Comparison of ENCODE assay signal across 19 cellular contexts in genomic region chrX:49070988-49071387, GRCh38.
"Had no signal": no experiment of that assay in that cellular context is flagged by ENCODE, and none has a peak within 500 bp of the region (broad histone marks: within the 10 kb centered on the region; RNA-seq: fewer than 3 reads in every experiment).

No MANE protein-coding gene starts in this region.

- H3K9me3 Mint-ChIP-seq: activated B cell treated with CpG ODN at 0.5 μM for 24 hours; activated CD4-positive, alpha-beta memory T cell treated with anti-CD3 and anti-CD28 coated beads for 36 hours; activated naive CD8-positive, alpha-beta T cell treated with anti-CD3 and anti-CD28 coated beads for 36 hours; effector memory CD8-positive, alpha-beta T cell; T-helper 1 cell treated with Interleukin-12 subunit alpha and Interleukin-12 subunit beta and Interleukin-4 antibody, amounts not matched to agents 30 μg/mL and 1 μg/mL, for 36 hours had no signal

- H3K27ac ChIP-seq: colonic mucosa, upper lobe of right lung had no signal

- ATAC-seq: activated CD8-positive, alpha-beta memory T cell treated with anti-CD3 and anti-CD28 coated beads, Interleukin-2, amount 10 ng/mL, durations not matched to agents 7 days and 5 days; effector memory CD8-positive, alpha-beta T cell had no signal

- H3K27ac Mint-ChIP-seq: activated B cell treated with CpG ODN at 0.5 μM for 24 hours; activated CD4-positive, alpha-beta memory T cell treated with anti-CD3 and anti-CD28 coated beads for 36 hours; activated CD8-positive, alpha-beta memory T cell treated with anti-CD3 and anti-CD28 coated beads, Interleukin-2, amount 10 ng/mL, durations not matched to agents 7 days and 5 days; activated naive CD8-positive, alpha-beta T cell treated with anti-CD3 and anti-CD28 coated beads for 36 hours; nephron progenitor cell had no signal

- H3K36me3 ChIP-seq: colonic mucosa, thoracic aorta, upper lobe of right lung had no signal

- H3K27me3 ChIP-seq: colonic mucosa, esophagus muscularis mucosa, upper lobe of right lung had no signal

- H3K4me1 ChIP-seq: colonic mucosa, upper lobe of right lung had no signal

- H3K4me3 ChIP-seq: colonic mucosa, thoracic aorta, upper lobe of right lung had no signal

- DNase-seq: activated B cell treated with CpG ODN at 0.5 μM for 24 hours; activated CD4-positive, alpha-beta memory T cell treated with anti-CD3 and anti-CD28 coated beads for 36 hours; activated CD4-positive, alpha-beta T cell treated with anti-CD3 and anti-CD28 coated beads for 4 hours; activated CD8-positive, alpha-beta memory T cell treated with anti-CD3 and anti-CD28 coated beads, Interleukin-2, amount 10 ng/mL, durations not matched to agents 7 days and 5 days; activated naive CD8-positive, alpha-beta T cell treated with anti-CD3 and anti-CD28 coated beads for 36 hours; activated T-cell treated with anti-CD3 and anti-CD28 coated beads for 4 hours; colonic mucosa; dorsolateral prefrontal cortex; effector memory CD8-positive, alpha-beta T cell; left ventricle myocardium superior; midbrain; nephron progenitor cell; stimulated activated CD4-positive, alpha-beta T cell treated with anti-CD3 and anti-CD28 coated beads, Interleukin-2, amount 100 ng/mL, for 48 hours; stimulated activated CD8-positive, alpha-beta memory T cell treated with anti-CD3 and anti-CD28 coated beads, Interleukin-4, amount 100 ng/mL, for 48 hours; stimulated activated naive CD4-positive, alpha-beta T cell; upper lobe of right lung had no signal

- H3K27me3 Mint-ChIP-seq: activated B cell treated with CpG ODN at 0.5 μM for 24 hours; activated CD4-positive, alpha-beta memory T cell treated with anti-CD3 and anti-CD28 coated beads for 36 hours; activated CD8-positive, alpha-beta memory T cell treated with anti-CD3 and anti-CD28 coated beads, Interleukin-2, amount 10 ng/mL, durations not matched to agents 7 days and 5 days; activated naive CD8-positive, alpha-beta T cell treated with anti-CD3 and anti-CD28 coated beads for 36 hours; effector memory CD8-positive, alpha-beta T cell had no signal

- H3K4me3 Mint-ChIP-seq: activated B cell treated with CpG ODN at 0.5 μM for 24 hours; activated CD4-positive, alpha-beta memory T cell treated with anti-CD3 and anti-CD28 coated beads for 36 hours; activated CD8-positive, alpha-beta memory T cell treated with anti-CD3 and anti-CD28 coated beads, Interleukin-2, amount 10 ng/mL, durations not matched to agents 7 days and 5 days; activated naive CD8-positive, alpha-beta T cell treated with anti-CD3 and anti-CD28 coated beads for 36 hours; effector memory CD8-positive, alpha-beta T cell; nephron progenitor cell; T-helper 1 cell treated with Interleukin-12 subunit alpha and Interleukin-12 subunit beta and Interleukin-4 antibody, amounts not matched to agents 30 μg/mL and 1 μg/mL, for 36 hours had no signal

- H3K9me3 ChIP-seq: colonic mucosa, esophagus muscularis mucosa, thoracic aorta, upper lobe of right lung had no signal
